ENCODE assay signal across 1 cellular context in the genomic region with DNA sequence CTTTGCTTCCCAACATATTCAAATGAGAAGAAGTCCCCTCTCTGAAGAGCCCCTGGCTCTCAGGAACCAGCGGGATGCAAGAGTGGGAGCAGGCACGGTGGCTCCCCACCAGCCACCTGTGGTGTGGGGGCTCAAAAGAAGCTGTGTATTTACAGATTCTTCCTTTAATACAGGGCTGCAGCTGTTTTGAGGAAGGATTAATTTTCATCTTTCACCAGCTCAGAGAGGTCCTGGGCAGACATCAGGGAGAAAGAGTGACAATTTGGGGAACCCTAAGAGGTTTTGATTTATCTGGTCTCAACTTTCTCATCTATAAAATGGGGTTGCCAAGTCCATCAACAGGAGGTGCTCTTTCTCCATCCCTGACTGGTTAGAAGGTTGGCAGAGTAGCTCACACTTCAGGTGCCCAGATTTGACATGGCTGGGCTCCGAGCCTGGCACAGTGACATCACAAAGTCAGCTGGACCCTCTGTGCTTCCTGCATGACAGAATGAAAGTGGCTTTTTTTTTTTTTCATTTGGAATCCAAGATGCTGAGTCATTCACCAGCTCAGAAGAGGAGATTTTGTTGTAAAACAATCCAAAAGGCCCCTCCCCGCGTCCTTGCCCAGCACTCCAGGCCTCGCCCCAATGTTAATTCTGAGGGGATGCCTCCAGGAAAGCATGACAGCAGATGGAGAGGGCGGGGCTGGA.
TF ChIP-seq lines count a peak whose summit lies in the region.

No MANE protein-coding gene starts in this region.

TF ChIP-seq in A549, 52 proteins besides CTCF, POLR2A, EP300 and RAD21:
- TF ChIP-seq HOXB5 (CRISPR knock-in tag; IDR thresholded peaks at IDR 0.05) (no peak), GATA3 (IDR thresholded peaks at IDR 0.05; ENCODE audit: borderline replicate concordance) (peak; percentile 43; the same call in 1 of the 2 replicates), ESRRA (IDR thresholded peaks at IDR 0.05; ENCODE audit: borderline replicate concordance, low read length) (no peak), RFX5 (IDR thresholded peaks at IDR 0.05) (no peak), CHD2 (IDR thresholded peaks at IDR 0.05; ENCODE audit: low read length, partially characterized antibody) (no peak), BHLHE40 (IDR thresholded peaks at IDR 0.05; ENCODE audit: low read depth, low read length) (no peak), NR3C1 (IDR thresholded peaks at IDR 0.05) (no peak), ZSCAN20 (CRISPR knock-in tag; IDR thresholded peaks at IDR 0.05) (no peak), CHD4 (IDR thresholded peaks at IDR 0.05; ENCODE audit: borderline replicate concordance) (peak; percentile 96; the same call in 1 of the 2 replicates), MAFK (IDR thresholded peaks at IDR 0.05; ENCODE audit: partially characterized antibody) (peak; percentile 98), FOXS1 (CRISPR knock-in tag; IDR thresholded peaks at IDR 0.05) (no peak), EHMT2 (IDR thresholded peaks at IDR 0.05; ENCODE audit: low read depth) (no peak), KDM5A (IDR thresholded peaks at IDR 0.05) (no peak), EHF (CRISPR knock-in tag; IDR thresholded peaks at IDR 0.05) (no peak), PHF8 (IDR thresholded peaks at IDR 0.05; ENCODE audit: borderline replicate concordance, low read depth) (no peak), HDAC2 (IDR thresholded peaks at IDR 0.05) (peak; percentile 93), CEBPB (IDR thresholded peaks at IDR 0.05) (no peak), SMC3 (IDR thresholded peaks at IDR 0.05) (peak; percentile 69; the same call in 2 of the 3 replicates), SREBF2 (IDR thresholded peaks at IDR 0.05) (no peak), ZFP36 (IDR thresholded peaks at IDR 0.05; ENCODE audit: borderline replicate concordance, partially characterized antibody) (no peak), CBX8 (IDR thresholded peaks at IDR 0.05) (no peak), ZC3H11A (IDR thresholded peaks at IDR 0.05) (no peak), NPAS2 (CRISPR knock-in tag; IDR thresholded peaks at IDR 0.05; ENCODE audit: borderline replicate concordance) (no peak), JUN (IDR thresholded peaks at IDR 0.05) (0 out of 5 replicates have a peak, but pooled peaks of 1 of the 2 experiments have one; percentile 15), HOXA7 (CRISPR knock-in tag; IDR thresholded peaks at IDR 0.05) (no peak), KDM1A (IDR thresholded peaks at IDR 0.05; ENCODE audit: low read depth) (peak; percentile 96), HOXB13 (CRISPR knock-in tag; IDR thresholded peaks at IDR 0.05; ENCODE audit: low read depth) (no peak), NFE2L2 (conservative IDR thresholded peaks at IDR 0.05; ENCODE audit: low read length) (peak; percentile 94), TP53 (CRISPR knock-in tag; IDR thresholded peaks at IDR 0.05) (no peak), FOSB (CRISPR knock-in tag; IDR thresholded peaks at IDR 0.05) (no peak), MAZ (IDR thresholded peaks at IDR 0.05; ENCODE audit: borderline replicate concordance, low read depth, low read length) (no peak), MYC (IDR thresholded peaks at IDR 0.05; ENCODE audit: borderline replicate concordance, low read length) (no peak), TFCP2L1 (CRISPR knock-in tag; IDR thresholded peaks at IDR 0.05) (no peak), CBX2 (IDR thresholded peaks at IDR 0.05; ENCODE audit: borderline replicate concordance, low read depth) (no peak), HEYL (CRISPR knock-in tag; IDR thresholded peaks at IDR 0.05) (no peak), FOSL2 (IDR thresholded peaks at IDR 0.05) (0 out of 2 replicates have a peak, but pooled peaks have one; percentile 48), FOSL2 (CRISPR knock-in tag; IDR thresholded peaks at IDR 0.05) (peak; percentile 69), JUNB (IDR thresholded peaks at IDR 0.05) (peak; percentile 45; the same call in 1 of the 2 replicates), POLR2AphosphoS2 (conservative IDR thresholded peaks at IDR 0.05; ENCODE audit: low read length) (no peak), RCOR1 (IDR thresholded peaks at IDR 0.05; ENCODE audit: low read depth, low read length) (peak; percentile 84; the same call in 1 of the 2 replicates), RARB (CRISPR knock-in tag; IDR thresholded peaks at IDR 0.05) (no peak), ZNF302 (CRISPR knock-in tag; IDR thresholded peaks at IDR 0.05) (no peak), RNF2 (IDR thresholded peaks at IDR 0.05; ENCODE audit: borderline replicate concordance, low read depth) (no peak)
- TF ChIP-seq, protein P1, sequence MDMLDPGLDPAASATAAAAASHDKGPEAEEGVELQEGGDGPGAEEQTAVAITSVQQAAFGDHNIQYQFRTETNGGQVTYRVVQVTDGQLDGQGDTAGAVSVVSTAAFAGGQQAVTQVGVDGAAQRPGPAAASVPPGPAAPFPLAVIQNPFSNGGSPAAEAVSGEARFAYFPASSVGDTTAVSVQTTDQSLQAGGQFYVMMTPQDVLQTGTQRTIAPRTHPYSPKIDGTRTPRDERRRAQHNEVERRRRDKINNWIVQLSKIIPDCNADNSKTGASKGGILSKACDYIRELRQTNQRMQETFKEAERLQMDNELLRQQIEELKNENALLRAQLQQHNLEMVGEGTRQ (IDR thresholded peaks at IDR 0.05) = no peak
- TF ChIP-seq, protein P2, sequence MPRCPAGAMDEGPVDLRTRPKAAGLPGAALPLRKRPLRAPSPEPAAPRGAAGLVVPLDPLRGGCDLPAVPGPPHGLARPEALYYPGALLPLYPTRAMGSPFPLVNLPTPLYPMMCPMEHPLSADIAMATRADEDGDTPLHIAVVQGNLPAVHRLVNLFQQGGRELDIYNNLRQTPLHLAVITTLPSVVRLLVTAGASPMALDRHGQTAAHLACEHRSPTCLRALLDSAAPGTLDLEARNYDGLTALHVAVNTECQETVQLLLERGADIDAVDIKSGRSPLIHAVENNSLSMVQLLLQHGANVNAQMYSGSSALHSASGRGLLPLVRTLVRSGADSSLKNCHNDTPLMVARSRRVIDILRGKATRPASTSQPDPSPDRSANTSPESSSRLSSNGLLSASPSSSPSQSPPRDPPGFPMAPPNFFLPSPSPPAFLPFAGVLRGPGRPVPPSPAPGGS (IDR thresholded peaks at IDR 0.05) = no peak
- TF ChIP-seq, protein P3, sequence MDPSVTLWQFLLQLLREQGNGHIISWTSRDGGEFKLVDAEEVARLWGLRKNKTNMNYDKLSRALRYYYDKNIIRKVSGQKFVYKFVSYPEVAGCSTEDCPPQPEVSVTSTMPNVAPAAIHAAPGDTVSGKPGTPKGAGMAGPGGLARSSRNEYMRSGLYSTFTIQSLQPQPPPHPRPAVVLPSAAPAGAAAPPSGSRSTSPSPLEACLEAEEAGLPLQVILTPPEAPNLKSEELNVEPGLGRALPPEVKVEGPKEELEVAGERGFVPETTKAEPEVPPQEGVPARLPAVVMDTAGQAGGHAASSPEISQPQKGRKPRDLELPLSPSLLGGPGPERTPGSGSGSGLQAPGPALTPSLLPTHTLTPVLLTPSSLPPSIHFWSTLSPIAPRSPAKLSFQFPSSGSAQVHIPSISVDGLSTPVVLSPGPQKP (IDR thresholded peaks at IDR 0.05; ENCODE audit: low read depth, low read length) = no peak
- TF ChIP-seq, protein P4, sequence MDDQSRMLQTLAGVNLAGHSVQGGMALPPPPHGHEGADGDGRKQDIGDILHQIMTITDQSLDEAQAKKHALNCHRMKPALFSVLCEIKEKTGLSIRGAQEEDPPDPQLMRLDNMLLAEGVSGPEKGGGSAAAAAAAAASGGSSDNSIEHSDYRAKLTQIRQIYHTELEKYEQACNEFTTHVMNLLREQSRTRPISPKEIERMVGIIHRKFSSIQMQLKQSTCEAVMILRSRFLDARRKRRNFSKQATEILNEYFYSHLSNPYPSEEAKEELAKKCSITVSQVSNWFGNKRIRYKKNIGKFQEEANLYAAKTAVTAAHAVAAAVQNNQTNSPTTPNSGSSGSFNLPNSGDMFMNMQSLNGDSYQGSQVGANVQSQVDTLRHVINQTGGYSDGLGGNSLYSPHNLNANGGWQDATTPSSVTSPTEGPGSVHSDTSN (IDR thresholded peaks at IDR 0.05) = peak; percentile 52; the same call in 1 of the 2 replicates
- TF ChIP-seq, protein P5, sequence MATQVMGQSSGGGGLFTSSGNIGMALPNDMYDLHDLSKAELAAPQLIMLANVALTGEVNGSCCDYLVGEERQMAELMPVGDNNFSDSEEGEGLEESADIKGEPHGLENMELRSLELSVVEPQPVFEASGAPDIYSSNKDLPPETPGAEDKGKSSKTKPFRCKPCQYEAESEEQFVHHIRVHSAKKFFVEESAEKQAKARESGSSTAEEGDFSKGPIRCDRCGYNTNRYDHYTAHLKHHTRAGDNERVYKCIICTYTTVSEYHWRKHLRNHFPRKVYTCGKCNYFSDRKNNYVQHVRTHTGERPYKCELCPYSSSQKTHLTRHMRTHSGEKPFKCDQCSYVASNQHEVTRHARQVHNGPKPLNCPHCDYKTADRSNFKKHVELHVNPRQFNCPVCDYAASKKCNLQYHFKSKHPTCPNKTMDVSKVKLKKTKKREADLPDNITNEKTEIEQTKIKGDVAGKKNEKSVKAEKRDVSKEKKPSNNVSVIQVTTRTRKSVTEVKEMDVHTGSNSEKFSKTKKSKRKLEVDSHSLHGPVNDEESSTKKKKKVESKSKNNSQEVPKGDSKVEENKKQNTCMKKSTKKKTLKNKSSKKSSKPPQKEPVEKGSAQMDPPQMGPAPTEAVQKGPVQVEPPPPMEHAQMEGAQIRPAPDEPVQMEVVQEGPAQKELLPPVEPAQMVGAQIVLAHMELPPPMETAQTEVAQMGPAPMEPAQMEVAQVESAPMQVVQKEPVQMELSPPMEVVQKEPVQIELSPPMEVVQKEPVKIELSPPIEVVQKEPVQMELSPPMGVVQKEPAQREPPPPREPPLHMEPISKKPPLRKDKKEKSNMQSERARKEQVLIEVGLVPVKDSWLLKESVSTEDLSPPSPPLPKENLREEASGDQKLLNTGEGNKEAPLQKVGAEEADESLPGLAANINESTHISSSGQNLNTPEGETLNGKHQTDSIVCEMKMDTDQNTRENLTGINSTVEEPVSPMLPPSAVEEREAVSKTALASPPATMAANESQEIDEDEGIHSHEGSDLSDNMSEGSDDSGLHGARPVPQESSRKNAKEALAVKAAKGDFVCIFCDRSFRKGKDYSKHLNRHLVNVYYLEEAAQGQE (IDR thresholded peaks at IDR 0.05) = no peak
- TF ChIP-seq, protein P6, sequence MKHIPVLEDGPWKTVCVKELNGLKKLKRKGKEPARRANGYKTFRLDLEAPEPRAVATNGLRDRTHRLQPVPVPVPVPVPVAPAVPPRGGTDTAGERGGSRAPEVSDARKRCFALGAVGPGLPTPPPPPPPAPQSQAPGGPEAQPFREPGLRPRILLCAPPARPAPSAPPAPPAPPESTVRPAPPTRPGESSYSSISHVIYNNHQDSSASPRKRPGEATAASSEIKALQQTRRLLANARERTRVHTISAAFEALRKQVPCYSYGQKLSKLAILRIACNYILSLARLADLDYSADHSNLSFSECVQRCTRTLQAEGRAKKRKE (CRISPR knock-in tag; IDR thresholded peaks at IDR 0.05; ENCODE audit: low read depth) = no peak
- TF ChIP-seq, protein P7, sequence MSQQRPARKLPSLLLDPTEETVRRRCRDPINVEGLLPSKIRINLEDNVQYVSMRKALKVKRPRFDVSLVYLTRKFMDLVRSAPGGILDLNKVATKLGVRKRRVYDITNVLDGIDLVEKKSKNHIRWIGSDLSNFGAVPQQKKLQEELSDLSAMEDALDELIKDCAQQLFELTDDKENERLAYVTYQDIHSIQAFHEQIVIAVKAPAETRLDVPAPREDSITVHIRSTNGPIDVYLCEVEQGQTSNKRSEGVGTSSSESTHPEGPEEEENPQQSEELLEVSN (IDR thresholded peaks at IDR 0.05; ENCODE audit: borderline replicate concordance, low read depth) = no peak
- TF ChIP-seq, protein P8, sequence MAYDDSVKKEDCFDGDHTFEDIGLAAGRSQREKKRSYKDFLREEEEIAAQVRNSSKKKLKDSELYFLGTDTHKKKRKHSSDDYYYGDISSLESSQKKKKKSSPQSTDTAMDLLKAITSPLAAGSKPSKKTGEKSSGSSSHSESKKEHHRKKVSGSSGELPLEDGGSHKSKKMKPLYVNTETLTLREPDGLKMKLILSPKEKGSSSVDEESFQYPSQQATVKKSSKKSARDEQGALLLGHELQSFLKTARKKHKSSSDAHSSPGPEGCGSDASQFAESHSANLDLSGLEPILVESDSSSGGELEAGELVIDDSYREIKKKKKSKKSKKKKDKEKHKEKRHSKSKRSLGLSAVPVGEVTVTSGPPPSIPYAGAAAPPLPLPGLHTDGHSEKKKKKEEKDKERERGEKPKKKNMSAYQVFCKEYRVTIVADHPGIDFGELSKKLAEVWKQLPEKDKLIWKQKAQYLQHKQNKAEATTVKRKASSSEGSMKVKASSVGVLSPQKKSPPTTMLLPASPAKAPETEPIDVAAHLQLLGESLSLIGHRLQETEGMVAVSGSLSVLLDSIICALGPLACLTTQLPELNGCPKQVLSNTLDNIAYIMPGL (CRISPR knock-in tag; IDR thresholded peaks at IDR 0.05; ENCODE audit: borderline replicate concordance) = no peak
- TF ChIP-seq, protein P9, sequence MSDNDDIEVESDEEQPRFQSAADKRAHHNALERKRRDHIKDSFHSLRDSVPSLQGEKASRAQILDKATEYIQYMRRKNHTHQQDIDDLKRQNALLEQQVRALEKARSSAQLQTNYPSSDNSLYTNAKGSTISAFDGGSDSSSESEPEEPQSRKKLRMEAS (IDR thresholded peaks at IDR 0.05) = peak; percentile 47; the same call in 1 of the 2 replicates
- TF ChIP-seq, protein P10, sequence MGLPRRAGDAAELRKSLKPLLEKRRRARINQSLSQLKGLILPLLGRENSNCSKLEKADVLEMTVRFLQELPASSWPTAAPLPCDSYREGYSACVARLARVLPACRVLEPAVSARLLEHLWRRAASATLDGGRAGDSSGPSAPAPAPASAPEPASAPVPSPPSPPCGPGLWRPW (IDR thresholded peaks at IDR 0.05) = no peak
